ENCODE assay signal across 23 cellular contexts in genomic region chr2:96753661-96754282, GRCh38. TPM values are rescaled to one million over a fixed set of nuclear protein-coding genes. Genes with fewer than 3 reads are reported as not detected.
DNase-seq lines count a peak whose midpoint lies in the region; ATAC-seq, FAIRE-seq and TF ChIP-seq lines count a peak whose summit lies in the region.
"Had no signal": no experiment of that assay in that cellular context is flagged by ENCODE, and none has a peak within 500 bp of the region (broad histone marks: within the 10 kb centered on the region; RNA-seq: fewer than 3 reads in every experiment).

No MANE protein-coding gene starts in this region.

- intact Hi-C loops in MCF 10A (cut with micrococcal nuclease) = no loop called here
- intact Hi-C loops in breast epithelium (cut with DNase I; ENCODE audit: low total_unique reads) = no loop called here
- intact Hi-C loops in endothelial cell of umbilical vein (cut with micrococcal nuclease) = no loop called here
- intact Hi-C loops in mucosa of descending colon (cut with DNase I, micrococcal nuclease) = no loop called here

- no peak overlapping the region for H3K27ac Mint-ChIP-seq in MCF 10A (ENCODE audit: low read depth, unreplicated experiment)
- H3K27ac Mint-ChIP-seq: CD14-positive monocyte; CD4-positive, alpha-beta memory T cell; HFFc6 had no signal

- POLR2A ChIA-PET in MCF 10A (lab: Yijun Ruan, JAX) (no interaction called here), endothelial cell of umbilical vein (lab: Charles Lee) (no interaction called here)

- DNase-seq in MCF 10A (ENCODE audit: unreplicated experiment) (peak; percentile 62), breast epithelium (ENCODE audit: low spot score in 2 of 2) (no peak), endothelial cell of umbilical vein (ENCODE audit: low read depth, low spot score) (no peak), mucosa of descending colon (no peak), nucleus accumbens (lab: John Stamatoyannopoulos, UW) (no peak), DMS53 treated with DMSO at 0.1 percent for 48 hours (lab: John Stamatoyannopoulos, UW; ENCODE audit: unreplicated experiment) (no peak), COLO668 (lab: John Stamatoyannopoulos, UW; ENCODE audit: unreplicated experiment) (no peak)
- DNase-seq in stimulated activated naive CD8-positive, alpha-beta T cell treated with anti-CD3 and anti-CD28 coated beads, Interleukin-15, Interleukin-2, amounts not matched to agents 100 U/mL and 50 U/mL, for 24 hours = no peak
- DNase-seq: AML-193; Calu3; CD4-positive, alpha-beta memory T cell; DND-41; EL; GM23248; HFFc6; IMR-90 had no signal

- no peak overlapping the region for H2AFZ ChIP-seq in endothelial cell of umbilical vein (ENCODE audit: low read depth, low read length)
- H2AFZ ChIP-seq: GM23248 had no signal

- TF ChIP-seq CTCF in MCF 10A (IDR thresholded peaks at IDR 0.05; ENCODE audit: unreplicated experiment) (no peak), breast epithelium (IDR thresholded peaks at IDR 0.05) (no peak), endothelial cell of umbilical vein (IDR thresholded peaks at IDR 0.05; ENCODE audit: extremely low read depth in 1 of 2, insufficient read depth in 1 of 2, low read depth in 1 of 2, low read length in 2 of 2) (no peak), mucosa of descending colon (IDR thresholded peaks at IDR 0.05) (no peak)

- CTCF ChIA-PET in MCF 10A (lab: Yijun Ruan, JAX) = no interaction called here
- CTCF ChIA-PET in endothelial cell of umbilical vein (lab: Charles Lee) = no interaction called here

- no peaks in the 10 kb centered on the region for H3K36me3 Mint-ChIP-seq in MCF 10A (ENCODE audit: insufficient read depth, unreplicated experiment)
- H3K36me3 Mint-ChIP-seq: CD14-positive monocyte; CD4-positive, alpha-beta memory T cell had no signal

- no peak overlapping the region for H3K4me2 ChIP-seq in endothelial cell of umbilical vein (ENCODE audit: insufficient read depth, low read length)
- H3K4me2 ChIP-seq: A549, BLaER1 had no signal

- H4K20me1 ChIP-seq in endothelial cell of umbilical vein (replicated peaks; ENCODE audit: control insufficient read depth, extremely low read depth, insufficient read depth, low read length) = no peaks in the 10 kb centered on the region
- H4K20me1 ChIP-seq: BLaER1 had no signal

- H3K9me3 Mint-ChIP-seq in MCF 10A (ENCODE audit: unreplicated experiment) = no peaks in the 10 kb centered on the region
- H3K9me3 Mint-ChIP-seq: CD14-positive monocyte; CD4-positive, alpha-beta memory T cell; HFFc6 had no signal

- H3K4me3 ChIP-seq in breast epithelium (no peak overlapping the region), endothelial cell of umbilical vein (replicated peaks in 1 of 3; ENCODE audit: insufficient read depth in 1 of 3, low read depth in 1 of 3, low read length in 3 of 3) (no peak overlapping the region), mucosa of descending colon (no peak overlapping the region)
- H3K4me3 ChIP-seq: A549, BLaER1, GM12878, GM23248, HAP-1 had no signal

- no peaks in the 10 kb centered on the region for H3K79me2 ChIP-seq in endothelial cell of umbilical vein (ENCODE audit: control insufficient read depth, insufficient read depth, low read length)

- H3K4me1 ChIP-seq in breast epithelium = no peaks in the 10 kb centered on the region
- H3K4me1 ChIP-seq in endothelial cell of umbilical vein (ENCODE audit: control insufficient read depth, extremely low read depth, insufficient read depth, low read length) = no peaks in the 10 kb centered on the region
- H3K4me1 ChIP-seq in mucosa of descending colon (ENCODE audit: low read depth) = no peaks in the 10 kb centered on the region
- H3K4me1 ChIP-seq: HAP-1 had no signal

- H3K27me3 ChIP-seq in breast epithelium (no peaks in the 10 kb centered on the region), endothelial cell of umbilical vein (ENCODE audit: control insufficient read depth in 2 of 2, insufficient read depth in 2 of 2, low read length in 2 of 2) (peaks cover 0 to 4% of the 10 kb centered on the region in 2 experiments)
- H3K27me3 ChIP-seq: BLaER1 had no signal

- no peaks in the 10 kb centered on the region for H3K27me3 Mint-ChIP-seq in MCF 10A (ENCODE audit: insufficient read depth, unreplicated experiment)

- no peaks in the 10 kb centered on the region for H3K36me3 ChIP-seq in breast epithelium
- no peaks in the 10 kb centered on the region for H3K36me3 ChIP-seq in endothelial cell of umbilical vein (ENCODE audit: control insufficient read depth in 2 of 2, extremely low read depth in 1 of 2, insufficient read depth in 2 of 2, low read length in 2 of 2)
- no peaks in the 10 kb centered on the region for H3K36me3 ChIP-seq in mucosa of descending colon (ENCODE audit: low read depth)
- H3K36me3 ChIP-seq: BLaER1, HAP-1 had no signal

- H3K9ac ChIP-seq in endothelial cell of umbilical vein (replicated peaks; ENCODE audit: extremely low read depth, insufficient read depth, low read length) = no peak overlapping the region
- H3K9ac ChIP-seq: BLaER1, GM23248 had no signal

- dilution Hi-C loops in endothelial cell of umbilical vein (cut with MboI; ENCODE audit: extremely low pct_ligation_motif_present, low sequenced_read_pairs) = no loop called here

- no peaks in the 10 kb centered on the region for H3K9me1 ChIP-seq in endothelial cell of umbilical vein (replicated peaks; ENCODE audit: control insufficient read depth, extremely low read depth, insufficient read depth, low read length)

- H3K4me3 Mint-ChIP-seq in MCF 10A (ENCODE audit: unreplicated experiment) = no peak overlapping the region
- H3K4me3 Mint-ChIP-seq: CD14-positive monocyte; CD4-positive, alpha-beta memory T cell; HFFc6 had no signal

- peak; percentile 12 for FAIRE-seq in endothelial cell of umbilical vein (lab: Jason Lieb, UNC)
- FAIRE-seq: A549, GM12878 had no signal

- H3K27ac ChIP-seq in breast epithelium = no peak overlapping the region
- no peak overlapping the region for H3K27ac ChIP-seq in endothelial cell of umbilical vein (ENCODE audit: insufficient read depth, low read depth, low read length)
- H3K27ac ChIP-seq: 22Rv1, A549, BLaER1, GM23248, HL-60 had no signal

- no TSS peak for BruUV-seq in MCF 10A (replicated peaks; lab: Mats Ljungman, UMichigan)
- no TSS peak for BruUV-seq in endothelial cell of umbilical vein (replicated peaks; lab: Mats Ljungman, UMichigan)

- TF ChIP-seq POLR2A in breast epithelium (IDR thresholded peaks at IDR 0.05) (no peak), endothelial cell of umbilical vein (IDR thresholded peaks at IDR 0.05; ENCODE audit: low read depth, low read length) (no peak)

- H3K9me3 ChIP-seq in breast epithelium (no peaks in the 10 kb centered on the region), endothelial cell of umbilical vein (replicated peaks; ENCODE audit: control insufficient read depth, insufficient read depth, low read length) (no peaks in the 10 kb centered on the region), mucosa of descending colon (no peaks in the 10 kb centered on the region)
- H3K9me3 ChIP-seq: A549, BLaER1, HAP-1 had no signal

- ATAC-seq in mucosa of descending colon = peak; percentile 48
- ATAC-seq in stimulated activated naive CD8-positive, alpha-beta T cell treated with anti-CD3 and anti-CD28 coated beads, Interleukin-15, Interleukin-2, amounts not matched to agents 100 U/mL and 50 U/mL, for 24 hours = no peak
- ATAC-seq: A549, GM12878 had no signal

- no peaks in the 10 kb centered on the region for H3K4me1 Mint-ChIP-seq in MCF 10A (ENCODE audit: insufficient read depth, unreplicated experiment)
- H3K4me1 Mint-ChIP-seq: CD14-positive monocyte; CD4-positive, alpha-beta memory T cell had no signal

TF ChIP-seq in endothelial cell of umbilical vein, 7 proteins besides CTCF, POLR2A, EP300 and RAD21:
- TF ChIP-seq MYC (IDR thresholded peaks at IDR 0.05; ENCODE audit: low read depth, low read length) = no peak

RNA-seq across cellular contexts. Expression of gene CNNM4, which starts 6.9 kb away (rescaled TPM):
- 5.0 and 6.3 TPM in 2 replicates for total RNA-seq in MCF 10A (2022)
- 10 to 100 TPM in 1 of 3 donors, 1 to 10 TPM in 2; 2.7 to 12.1 (median 9.5) TPM for total RNA-seq in breast epithelium
- 5.3 TPM in 2 replicates for total RNA-seq in endothelial cell of umbilical vein
- polyA plus RNA-seq in endothelial cell of umbilical vein = 4.7 and 5.3 TPM in 2 replicates
- polyA plus RNA-seq in endothelial cell of umbilical vein (2011; cell fraction: cytosol; rRNA removed) = 4.5 TPM in 2 replicates
- polyA plus RNA-seq in endothelial cell of umbilical vein (2011; cell fraction: nucleus; rRNA removed) = 4.2 and 5.5 TPM in 2 replicates
- 5.5 and 5.7 TPM in 2 replicates for polyA plus RNA-seq in endothelial cell of umbilical vein (2012)
- 8.7 TPM in 2 replicates for polyA minus RNA-seq in endothelial cell of umbilical vein
- polyA minus RNA-seq in endothelial cell of umbilical vein (2011; cell fraction: cytosol; rRNA and poly(A)+ RNA removed) = 8.8 TPM
- polyA minus RNA-seq in endothelial cell of umbilical vein (2011; cell fraction: nucleus; rRNA and poly(A)+ RNA removed) = 3.9 and 4.1 TPM in 2 replicates
- total RNA-seq in mucosa of descending colon = 100 to 1,000 TPM in 2 of 3 donors, 10 to 100 TPM in 1; 53.4 to 134 (median 101) TPM

RNA-seq across cellular contexts. Expression of gene LMAN2L, which starts 13.9 kb away (rescaled TPM):
- total RNA-seq in MCF 10A (2022) (6.5 and 7.1 TPM in 2 replicates), breast epithelium (10 to 100 TPM; 21.9 to 39.8 (median 24.3) TPM), endothelial cell of umbilical vein (15.4 and 18.2 TPM in 2 replicates), mucosa of descending colon (10 to 100 TPM; 11.2 to 21.0 (median 14.2) TPM)
- polyA plus RNA-seq in endothelial cell of umbilical vein = 20.5 and 21.2 TPM in 2 replicates
- 21.9 and 22.6 TPM in 2 replicates for polyA plus RNA-seq in endothelial cell of umbilical vein (2011; cell fraction: cytosol; rRNA removed)
- polyA plus RNA-seq in endothelial cell of umbilical vein (2011; cell fraction: nucleus; rRNA removed) = 18.7 and 21.2 TPM in 2 replicates
- polyA plus RNA-seq in endothelial cell of umbilical vein (2012) = 17.8 and 21.8 TPM in 2 replicates
- polyA minus RNA-seq in endothelial cell of umbilical vein = 25.5 and 27.1 TPM in 2 replicates
- polyA minus RNA-seq in endothelial cell of umbilical vein (2011; cell fraction: cytosol; rRNA and poly(A)+ RNA removed) = 8.6 TPM
- 7.9 and 9.8 TPM in 2 replicates for polyA minus RNA-seq in endothelial cell of umbilical vein (2011; cell fraction: nucleus; rRNA and poly(A)+ RNA removed)
